ENCODE assay signal across 8 cellular contexts in the genomic region with DNA sequence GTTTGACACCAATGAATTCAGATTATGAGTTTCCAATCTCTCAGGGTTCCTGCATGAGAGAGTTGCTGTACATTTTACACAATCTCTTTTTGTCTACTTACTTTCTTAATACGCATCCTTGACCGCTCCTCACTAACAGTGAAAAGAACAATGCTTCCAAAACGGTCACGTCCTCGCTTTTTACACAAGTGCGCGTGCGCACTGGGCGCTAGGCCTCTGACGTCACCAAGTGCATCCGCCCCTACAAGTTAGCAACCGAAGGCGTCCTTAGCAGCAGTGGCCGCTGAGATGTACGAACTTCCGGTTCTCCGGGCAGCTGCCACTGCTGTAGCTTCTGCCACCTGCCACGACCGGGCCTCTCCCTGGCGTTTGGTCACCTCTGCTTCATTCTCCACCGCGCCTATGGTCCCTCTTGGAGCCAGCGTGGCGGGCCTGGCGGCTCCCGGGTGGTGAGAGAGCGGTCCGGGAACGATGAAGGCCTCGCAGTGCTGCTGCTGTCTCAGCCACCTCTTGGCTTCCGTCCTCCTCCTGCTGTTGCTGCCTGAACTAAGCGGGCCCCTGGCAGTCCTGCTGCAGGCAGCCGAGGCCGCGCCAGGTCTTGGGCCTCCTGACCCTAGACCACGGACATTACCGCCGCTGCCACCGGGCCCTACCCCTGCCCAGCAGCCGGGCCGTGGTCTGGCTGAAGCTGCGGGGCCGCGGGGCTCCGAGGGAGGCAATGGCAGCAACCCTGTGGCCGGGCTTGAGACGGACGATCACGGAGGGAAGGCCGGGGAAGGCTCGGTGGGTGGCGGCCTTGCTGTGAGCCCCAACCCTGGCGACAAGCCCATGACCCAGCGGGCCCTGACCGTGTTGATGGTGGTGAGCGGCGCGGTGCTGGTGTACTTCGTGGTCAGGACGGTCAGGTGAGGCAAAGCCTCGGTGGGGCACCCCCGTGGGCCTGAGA. TPM values are rescaled to one million over a fixed set of nuclear protein-coding genes. Genes with fewer than 3 reads are reported as not detected.
DNase-seq lines count a peak whose midpoint lies in the region; ATAC-seq and TF ChIP-seq lines count a peak whose summit lies in the region.

A gene (plus strand): TSS at position 315 of the 946 bp plus-strand sequence. CDS start 157 bp downstream, at position 472.

- H3K4me2 ChIP-seq in DOHH2 (ENCODE audit: low read length) (peak within 1 kb of the TSS; percentile 65), GM23338 (peak within 1 kb of the TSS; percentile 79)

- peak within 1 kb of the TSS; percentile 93 for H3K27ac Mint-ChIP-seq in GM23338
- H3K27ac Mint-ChIP-seq in natural killer cell treated with Interleukin-12 subunit alpha and Interleukin-12 subunit beta and Interleukin-15 and Interleukin-18, amount 100 ng/mL, for 72 hours, result peak within 1 kb of the TSS; percentile 85 to 92

- H3K36me3 Mint-ChIP-seq in GM23338 (ENCODE audit: low read depth), result peaks cover 37% of the 10 kb centered on the region
- H3K36me3 Mint-ChIP-seq in natural killer cell treated with Interleukin-12 subunit alpha and Interleukin-12 subunit beta and Interleukin-15 and Interleukin-18, amount 100 ng/mL, for 72 hours, result peaks cover 24% of the 10 kb centered on the region

- H3K27me3 Mint-ChIP-seq in GM23338 (ENCODE audit: insufficient read depth, low read depth, poor library complexity), result peaks cover 8% of the 10 kb centered on the region
- H3K27me3 Mint-ChIP-seq in natural killer cell treated with Interleukin-12 subunit alpha and Interleukin-12 subunit beta and Interleukin-15 and Interleukin-18, amount 100 ng/mL, for 72 hours, result peaks cover 11 to 23% of the 10 kb centered on the region in 2 donors

- H3F3A ChIP-seq in DOHH2 (ENCODE audit: control insufficient read depth, insufficient read depth) (no peaks in the 10 kb centered on the region), GM23338 (replicated peaks; ENCODE audit: low read depth) (no peaks in the 10 kb centered on the region)

- peak within 1 kb of the TSS; percentile 90 for H3K4me3 Mint-ChIP-seq in GM23338
- H3K4me3 Mint-ChIP-seq in natural killer cell treated with Interleukin-12 subunit alpha and Interleukin-12 subunit beta and Interleukin-15 and Interleukin-18, amount 100 ng/mL, for 72 hours, result peak within 1 kb of the TSS; percentile 88

- peaks cover 8% of the 10 kb centered on the region; the same call in 2 of the 3 replicates for H3K4me1 Mint-ChIP-seq in GM23338
- peaks cover 19 to 22% of the 10 kb centered on the region in 2 donors for H3K4me1 Mint-ChIP-seq in natural killer cell treated with Interleukin-12 subunit alpha and Interleukin-12 subunit beta and Interleukin-15 and Interleukin-18, amount 100 ng/mL, for 72 hours (ENCODE audit: low read depth in 2 of 2)

- H3K27ac ChIP-seq in DOHH2 (ENCODE audit: low read depth, low read length) (peak within 1 kb of the TSS; percentile 8; the same call in 1 of the 2 replicates), GM23338 (ENCODE audit: low read depth) (no peak within 1 kb of the TSS)

- H3K9me3 ChIP-seq in DOHH2 (ENCODE audit: control insufficient read depth, insufficient read depth, low read length), result peaks cover 7% of the 10 kb centered on the region; the same call in 1 of the 2 replicates

- peaks cover 12% of the 10 kb centered on the region for H3K4me1 ChIP-seq in DOHH2 (ENCODE audit: control insufficient read depth, low read length)
- peaks cover 6% of the 10 kb centered on the region; the same call in 1 of the 2 replicates for H3K4me1 ChIP-seq in GM23338 (ENCODE audit: insufficient read depth)

- no peaks in the 10 kb centered on the region for H3K9me2 ChIP-seq in DOHH2 (replicated peaks; ENCODE audit: control insufficient read depth, low read length)
- no peaks in the 10 kb centered on the region; the same call in 1 of the 2 replicates for H3K9me2 ChIP-seq in GM23338 (ENCODE audit: insufficient read depth)

- peaks cover 28% of the 10 kb centered on the region for H3K9me3 Mint-ChIP-seq in GM23338
- H3K9me3 Mint-ChIP-seq in natural killer cell treated with Interleukin-12 subunit alpha and Interleukin-12 subunit beta and Interleukin-15 and Interleukin-18, amount 100 ng/mL, for 72 hours, result peaks cover 13% of the 10 kb centered on the region

- peak; percentile 97 for ATAC-seq in GM23338
- ATAC-seq in natural killer cell treated with Interleukin-12 subunit alpha and Interleukin-12 subunit beta and Interleukin-15 and Interleukin-18, amount 100 ng/mL, for 72 hours, result peak; percentile 97 to 98
- ATAC-seq in stimulated activated naive CD8-positive, alpha-beta T cell treated with anti-CD3 and anti-CD28 coated beads, Interleukin-15, Interleukin-2, amounts not matched to agents 100 U/mL and 50 U/mL, for 24 hours, result peak; percentile 96

- TF ChIP-seq CTCF in DOHH2 (IDR thresholded peaks at IDR 0.05; ENCODE audit: low read depth, low read length, poor library complexity, severe bottlenecking) (no peak), GM23338 (conservative IDR thresholded peaks at IDR 0.05; ENCODE audit: low read depth in 2 of 2) (no peak)

- H2AFZ ChIP-seq in GM23338, result peak within 1 kb of the TSS; percentile 83

- DNase-seq in GM23338 (ENCODE audit: low spot score) (peak; percentile 97), LHCN-M2 (ENCODE audit: low read depth) (peak; percentile 97), RPMI8226 (peak; percentile 99), fibroblast of peridontal ligament (ENCODE audit: extremely low read depth) (peak; percentile 97)
- DNase-seq in activated T-helper 9 cell treated with anti-CD3 and anti-CD28 coated beads, Interleukin-2, amount 50 U/mL, for 16 hours (ENCODE audit: low read depth), result peak; percentile 86
- DNase-seq in natural killer cell treated with Interleukin-12 subunit alpha and Interleukin-12 subunit beta and Interleukin-15 and Interleukin-18, amount 100 ng/mL, for 72 hours (ENCODE audit: low spot score), result peak; percentile 93
- DNase-seq in stimulated activated naive CD8-positive, alpha-beta T cell treated with anti-CD3 and anti-CD28 coated beads, Interleukin-15, Interleukin-2, amounts not matched to agents 100 U/mL and 50 U/mL, for 24 hours, result peak; percentile 91

- H4K20me1 ChIP-seq in DOHH2 (ENCODE audit: control insufficient read depth, insufficient read depth, low read depth, low read length) (no peaks in the 10 kb centered on the region), GM23338 (replicated peaks; ENCODE audit: insufficient read depth) (no peaks in the 10 kb centered on the region; the same call in 1 of the 2 replicates)

- H3K36me3 ChIP-seq in DOHH2 (ENCODE audit: control insufficient read depth, low read length), result no peaks in the 10 kb centered on the region
- no peaks in the 10 kb centered on the region for H3K36me3 ChIP-seq in GM23338 (ENCODE audit: insufficient read depth)

- H3K4me3 ChIP-seq in DOHH2 (ENCODE audit: low read length) (peak within 1 kb of the TSS; percentile 83), GM23338 (peak within 1 kb of the TSS; percentile 65)

- H3K27me3 ChIP-seq in DOHH2 (ENCODE audit: control insufficient read depth, low read length), result no peaks in the 10 kb centered on the region
- H3K27me3 ChIP-seq in GM23338 (ENCODE audit: insufficient read depth), result no peaks in the 10 kb centered on the region

- H3K79me2 ChIP-seq in DOHH2 (ENCODE audit: control insufficient read depth, low read length) (peaks cover 2% of the 10 kb centered on the region), GM23338 (replicated peaks; ENCODE audit: insufficient read depth) (peaks cover 16% of the 10 kb centered on the region)

TF ChIP-seq in GM23338, 12 proteins besides CTCF, POLR2A, EP300 and RAD21 (continues in another document):
- TF ChIP-seq STAT1 (IDR thresholded peaks at IDR 0.05; ENCODE audit: unreplicated experiment) (no peak), NANOG (IDR thresholded peaks at IDR 0.05; ENCODE audit: borderline replicate concordance) (no peak), POLR2AphosphoS5 (IDR thresholded peaks at IDR 0.05; ENCODE audit: low read depth) (peak; percentile 89), EZH2phosphoT487 (IDR thresholded peaks at IDR 0.05; ENCODE audit: unreplicated experiment) (no peak)
- TF ChIP-seq, protein P1, sequence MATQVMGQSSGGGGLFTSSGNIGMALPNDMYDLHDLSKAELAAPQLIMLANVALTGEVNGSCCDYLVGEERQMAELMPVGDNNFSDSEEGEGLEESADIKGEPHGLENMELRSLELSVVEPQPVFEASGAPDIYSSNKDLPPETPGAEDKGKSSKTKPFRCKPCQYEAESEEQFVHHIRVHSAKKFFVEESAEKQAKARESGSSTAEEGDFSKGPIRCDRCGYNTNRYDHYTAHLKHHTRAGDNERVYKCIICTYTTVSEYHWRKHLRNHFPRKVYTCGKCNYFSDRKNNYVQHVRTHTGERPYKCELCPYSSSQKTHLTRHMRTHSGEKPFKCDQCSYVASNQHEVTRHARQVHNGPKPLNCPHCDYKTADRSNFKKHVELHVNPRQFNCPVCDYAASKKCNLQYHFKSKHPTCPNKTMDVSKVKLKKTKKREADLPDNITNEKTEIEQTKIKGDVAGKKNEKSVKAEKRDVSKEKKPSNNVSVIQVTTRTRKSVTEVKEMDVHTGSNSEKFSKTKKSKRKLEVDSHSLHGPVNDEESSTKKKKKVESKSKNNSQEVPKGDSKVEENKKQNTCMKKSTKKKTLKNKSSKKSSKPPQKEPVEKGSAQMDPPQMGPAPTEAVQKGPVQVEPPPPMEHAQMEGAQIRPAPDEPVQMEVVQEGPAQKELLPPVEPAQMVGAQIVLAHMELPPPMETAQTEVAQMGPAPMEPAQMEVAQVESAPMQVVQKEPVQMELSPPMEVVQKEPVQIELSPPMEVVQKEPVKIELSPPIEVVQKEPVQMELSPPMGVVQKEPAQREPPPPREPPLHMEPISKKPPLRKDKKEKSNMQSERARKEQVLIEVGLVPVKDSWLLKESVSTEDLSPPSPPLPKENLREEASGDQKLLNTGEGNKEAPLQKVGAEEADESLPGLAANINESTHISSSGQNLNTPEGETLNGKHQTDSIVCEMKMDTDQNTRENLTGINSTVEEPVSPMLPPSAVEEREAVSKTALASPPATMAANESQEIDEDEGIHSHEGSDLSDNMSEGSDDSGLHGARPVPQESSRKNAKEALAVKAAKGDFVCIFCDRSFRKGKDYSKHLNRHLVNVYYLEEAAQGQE (IDR thresholded peaks at IDR 0.05; ENCODE audit: unreplicated experiment), result no peak

RNA-seq across cellular contexts. Expression of the gene that starts here (rescaled TPM):
- total RNA-seq in GM23338 (2014; rRNA removed; shearing (Covaris generic)), result 5.6 and 9.0 TPM in 2 replicates
- polyA plus RNA-seq in GM23338 (2016; fragmentation: Nextera tagmentation; extraction: Ambion mirVana), result 9.5 and 11.5 TPM in 2 replicates
- total RNA-seq in LHCN-M2 (2014; rRNA removed), result 29.2 and 39.8 TPM in 2 replicates
- 14.3 TPM for polyA plus RNA-seq in LHCN-M2 (2012)
- total RNA-seq in natural killer cell treated with Interleukin-12 subunit alpha and Interleukin-12 subunit beta and Interleukin-15 and Interleukin-18, amount 100 ng/mL, for 72 hours, result 10 to 100 TPM; 13.1 to 13.7 TPM
